In genomic region chr6:77440206-77440976, GRCh38 we compare ENCODE assay signal across 17 cellular contexts. TPM values are rescaled to one million over a fixed set of nuclear protein-coding genes. Genes with fewer than 3 reads are reported as not detected.
"Had no signal": no experiment of that assay in that cellular context is flagged by ENCODE, and none has a peak within 500 bp of the region (broad histone marks: within the 10 kb centered on the region; RNA-seq: fewer than 3 reads in every experiment).

No MANE protein-coding gene starts in this region.

- H3K36me3 ChIP-seq: breast epithelium, lower lobe of right lung, neural progenitor cell, ovary, sigmoid colon, suprapubic skin, upper lobe of left lung had no signal

- H3K4me3 ChIP-seq: breast epithelium, lower lobe of right lung, neural progenitor cell, ovary, sigmoid colon, suprapubic skin, upper lobe of left lung had no signal

- H3K9me3 ChIP-seq: lower lobe of right lung, ovary, sigmoid colon, suprapubic skin, upper lobe of left lung had no signal

- H3K27ac ChIP-seq: breast epithelium, lower lobe of right lung, neural progenitor cell, ovary, sigmoid colon, suprapubic skin, upper lobe of left lung had no signal

- DNase-seq: activated CD4-positive, alpha-beta T cell treated with anti-CD3 and anti-CD28 coated beads for 48 hours; activated CD8-positive, alpha-beta memory T cell treated with anti-CD3 and anti-CD28 coated beads, Interleukin-2, amount 50 U/mL, for 48 hours; activated CD8-positive, alpha-beta T cell treated with anti-CD3 and anti-CD28 coated beads, Interleukin-2, amount 10 ng/mL, durations not matched to agents 7 days and 5 days; activated naive CD8-positive, alpha-beta T cell treated with anti-CD3 and anti-CD28 coated beads, Interleukin-2, amount 10 ng/mL, durations not matched to agents 7 days and 5 days; anterior cingulate cortex; foreskin fibroblast; left cardiac atrium; lower lobe of right lung; midbrain; ovary; sigmoid colon; stimulated activated CD4-positive, alpha-beta T cell treated with anti-CD3 and anti-CD28 coated beads, Interleukin-12 subunit alpha, Interleukin-12 subunit beta, amount 100 ng/mL, for 4 hours; stimulated activated naive CD4-positive, alpha-beta T cell treated with Interleukin-2 at 50 U/mL for 16 hours; upper lobe of left lung had no signal

- H3K4me1 ChIP-seq: breast epithelium, lower lobe of right lung, neural progenitor cell, sigmoid colon, suprapubic skin, upper lobe of left lung had no signal

- H3K27me3 ChIP-seq: breast epithelium, neural progenitor cell, ovary, sigmoid colon, suprapubic skin, upper lobe of left lung had no signal

RNA-seq across cellular contexts. Expression of gene HTR1B, which starts 22.9 kb away (rescaled TPM):
- total RNA-seq: activated CD8-positive, alpha-beta T cell treated with anti-CD3 and anti-CD28 coated beads, Interleukin-2, amount 10 ng/mL, durations not matched to agents 7 days and 5 days; activated naive CD8-positive, alpha-beta T cell treated with anti-CD3 and anti-CD28 coated beads, Interleukin-2, amount 10 ng/mL, durations not matched to agents 7 days and 5 days; left cardiac atrium had no signal
